9 cellular contexts compared by ENCODE assay signal in the genomic region with DNA sequence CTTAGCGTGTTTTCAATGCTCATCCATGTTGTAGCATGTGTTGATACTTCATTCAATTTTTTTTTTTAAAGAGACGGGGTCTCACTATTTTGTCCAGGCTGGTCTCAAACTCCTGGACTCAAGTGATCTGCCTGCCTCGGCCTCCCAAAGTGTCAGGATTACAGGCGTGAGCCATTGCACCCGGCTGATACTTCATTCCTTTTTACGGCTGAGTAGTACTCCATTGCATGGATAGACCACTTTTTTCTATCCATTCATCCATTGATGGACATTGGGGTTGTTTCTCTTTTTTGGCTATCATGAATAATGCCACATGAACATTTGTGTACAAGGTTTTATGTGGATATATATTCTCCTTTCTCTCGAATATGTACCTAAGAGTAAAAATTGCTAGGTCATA. TPM values are rescaled to one million over a fixed set of nuclear protein-coding genes. Genes with fewer than 3 reads are reported as not detected.
DNase-seq lines count a peak whose midpoint lies in the region; ATAC-seq and TF ChIP-seq lines count a peak whose summit lies in the region.
"Had no signal": no experiment of that assay in that cellular context is flagged by ENCODE, and none has a peak within 500 bp of the region (broad histone marks: within the 10 kb centered on the region; RNA-seq: fewer than 3 reads in every experiment).

No MANE protein-coding gene starts in this region.

- H3K4me1 ChIP-seq in left ventricle myocardium inferior (peaks cover 37% of the 10 kb centered on the region), left lung (peaks cover 15 to 47% of the 10 kb centered on the region in 2 donors), vagina (peaks cover 41% of the 10 kb centered on the region), aorta (ENCODE audit: control insufficient read depth in 1 of 2, insufficient read depth in 2 of 2, low read length in 2 of 2) (no peaks in the 10 kb centered on the region), stomach (peaks cover 6 to 30% (median 19%) of the 10 kb centered on the region in 4 donors), colonic mucosa (peaks cover 8% of the 10 kb centered on the region)

- H3K27me3 ChIP-seq in left ventricle myocardium inferior (ENCODE audit: low read depth) (no peaks in the 10 kb centered on the region), left lung (no peaks in the 10 kb centered on the region), vagina (no peaks in the 10 kb centered on the region), aorta (ENCODE audit: control insufficient read depth in 1 of 2, insufficient read depth in 2 of 2, low read length in 1 of 2) (no peaks in the 10 kb centered on the region), stomach (no peaks in the 10 kb centered on the region), colonic mucosa (no peaks in the 10 kb centered on the region)
- H3K27me3 ChIP-seq: thyroid gland had no signal

- peaks cover 61% of the 10 kb centered on the region for H3K4me1 Mint-ChIP-seq in activated CD8-positive, alpha-beta T cell treated with anti-CD3 and anti-CD28 coated beads, Interleukin-2, amount 10 ng/mL, durations not matched to agents 7 days and 5 days (ENCODE audit: low read depth)

- H3K9me3 ChIP-seq in left ventricle myocardium inferior (replicated peaks) (no peaks in the 10 kb centered on the region), left lung (no peaks in the 10 kb centered on the region), vagina (no peaks in the 10 kb centered on the region), aorta (ENCODE audit: control insufficient read depth, low read length) (no peaks in the 10 kb centered on the region), stomach (no peaks in the 10 kb centered on the region), colonic mucosa (no peaks in the 10 kb centered on the region)
- H3K9me3 ChIP-seq: thyroid gland had no signal

- WGBS in aorta, 2 donors: 87 to 95% methylated on average over 7 of the region's 7 CpGs
- WGBS in stomach, 5 donors: 79 to 95% (median 92%) methylated on average over 7 of the region's 7 CpGs

- peak overlapping the region; percentile 90 for H3K4me3 Mint-ChIP-seq in activated CD8-positive, alpha-beta T cell treated with anti-CD3 and anti-CD28 coated beads, Interleukin-2, amount 10 ng/mL, durations not matched to agents 7 days and 5 days

- no peak overlapping the region for H3K9ac ChIP-seq in colonic mucosa (ENCODE audit: low read depth in 2 of 2, low read length in 2 of 2)

- peak overlapping the region; percentile 48 for H3K27ac Mint-ChIP-seq in activated CD8-positive, alpha-beta T cell treated with anti-CD3 and anti-CD28 coated beads, Interleukin-2, amount 10 ng/mL, durations not matched to agents 7 days and 5 days

- POLR2A ChIA-PET in activated CD8-positive, alpha-beta T cell treated with anti-CD3 and anti-CD28 coated beads, Interleukin-2, amount 10 ng/mL, durations not matched to agents 7 days and 5 days (lab: Charles Lee): no interaction called here

- CTCF ChIA-PET in activated CD8-positive, alpha-beta T cell treated with anti-CD3 and anti-CD28 coated beads, Interleukin-2, amount 10 ng/mL, durations not matched to agents 7 days and 5 days (lab: Charles Lee): no interaction called here

- H3K27me3 Mint-ChIP-seq in activated CD8-positive, alpha-beta T cell treated with anti-CD3 and anti-CD28 coated beads, Interleukin-2, amount 10 ng/mL, durations not matched to agents 7 days and 5 days (ENCODE audit: low read depth): no peaks in the 10 kb centered on the region

- H3K36me3 ChIP-seq in left ventricle myocardium inferior (no peaks in the 10 kb centered on the region), left lung (no peaks in the 10 kb centered on the region), vagina (no peaks in the 10 kb centered on the region), aorta (ENCODE audit: control insufficient read depth in 1 of 2, insufficient read depth in 2 of 2, low read length in 1 of 2) (no peaks in the 10 kb centered on the region), stomach (peaks cover 0 to 3% (median 0%) of the 10 kb centered on the region in 4 donors), colonic mucosa (no peaks in the 10 kb centered on the region)
- H3K36me3 ChIP-seq: thyroid gland had no signal

- H3K27ac ChIP-seq in left ventricle myocardium inferior (replicated peaks): peak overlapping the region; percentile 88
- peak overlapping the region; percentile 65 to 85 for H3K27ac ChIP-seq in left lung
- H3K27ac ChIP-seq in vagina: peak overlapping the region; percentile 86
- no peak overlapping the region for H3K27ac ChIP-seq in aorta (ENCODE audit: low read depth in 1 of 2, low read length in 2 of 2)
- H3K27ac ChIP-seq in stomach: peak overlapping the region in 1 of 5 donors; percentile 57
- H3K27ac ChIP-seq in colonic mucosa: no peak overlapping the region

- peaks cover 16% of the 10 kb centered on the region for H3K36me3 Mint-ChIP-seq in activated CD8-positive, alpha-beta T cell treated with anti-CD3 and anti-CD28 coated beads, Interleukin-2, amount 10 ng/mL, durations not matched to agents 7 days and 5 days (ENCODE audit: low read depth)

- intact Hi-C loops in left ventricle myocardium inferior (cut with micrococcal nuclease) (no loop called here), cardiac septum (cut with DNase I) (loop anchor here (5.0 kb wide), 1 partner anchor 78 kb away; a partner anchor contains a TSS), left lung (cut with DNase I) (no loop called here), vagina (cut with DNase I) (no loop called here), aorta (cut with DNase I) (no loop called here), stomach (cut with DNase I; ENCODE audit: low total_unique reads) (no loop called here), colonic mucosa (cut with DNase I) (loop anchor here (5.0 kb wide), 1 partner anchor 73 kb away; no protein-coding TSS in a partner anchor)

- TF ChIP-seq POLR2A in vagina (IDR thresholded peaks at IDR 0.05) (no peak), stomach (IDR thresholded peaks at IDR 0.05) (no peak)

- ATAC-seq in activated CD8-positive, alpha-beta T cell treated with anti-CD3 and anti-CD28 coated beads, Interleukin-2, amount 10 ng/mL, durations not matched to agents 7 days and 5 days: no peak
- ATAC-seq in left lung (no peak), aorta (ENCODE audit: low FRiP score) (no peak)

- no peak for TF ChIP-seq CTCF in left ventricle myocardium inferior (IDR thresholded peaks at IDR 0.05; ENCODE audit: borderline replicate concordance)
- TF ChIP-seq CTCF in left lung (IDR thresholded peaks at IDR 0.05): no peak
- TF ChIP-seq CTCF in vagina (IDR thresholded peaks at IDR 0.05): no peak
- no peak for TF ChIP-seq CTCF in stomach (IDR thresholded peaks at IDR 0.05)
- no peak for TF ChIP-seq CTCF in colonic mucosa (IDR thresholded peaks at IDR 0.05)

- no peaks in the 10 kb centered on the region for H3K9me3 Mint-ChIP-seq in activated CD8-positive, alpha-beta T cell treated with anti-CD3 and anti-CD28 coated beads, Interleukin-2, amount 10 ng/mL, durations not matched to agents 7 days and 5 days (ENCODE audit: insufficient read depth)

- no peak for DNase-seq in left ventricle myocardium inferior
- no peak for DNase-seq in cardiac septum (ENCODE audit: low spot score)
- DNase-seq in activated CD8-positive, alpha-beta T cell treated with anti-CD3 and anti-CD28 coated beads, Interleukin-2, amount 10 ng/mL, durations not matched to agents 7 days and 5 days: no peak
- DNase-seq in left lung: no peak
- no peak for DNase-seq in vagina (ENCODE audit: extremely low spot score in 2 of 2)
- no peak for DNase-seq in aorta
- no peak for DNase-seq in stomach
- DNase-seq in colonic mucosa: no peak

- no peak for TF ChIP-seq EP300 in stomach (IDR thresholded peaks at IDR 0.05)

- H3K4me3 ChIP-seq in left ventricle myocardium inferior: peak overlapping the region; percentile 71
- H3K4me3 ChIP-seq in left lung: peak overlapping the region in 1 of 2 donors; percentile 54
- H3K4me3 ChIP-seq in vagina: peak overlapping the region in 1 of 2 donors; percentile 63
- no peak overlapping the region for H3K4me3 ChIP-seq in aorta (ENCODE audit: low read length in 2 of 2)
- H3K4me3 ChIP-seq in stomach: peak overlapping the region in 2 of 4 donors; percentile 51 to 55
- no peak overlapping the region for H3K4me3 ChIP-seq in colonic mucosa

RNA-seq across cellular contexts. Expression of a gene that starts 1.2 kb away (rescaled TPM):
- total RNA-seq in left ventricle myocardium inferior: 1.6 TPM
- total RNA-seq in cardiac septum: 0.65 TPM
- total RNA-seq in activated CD8-positive, alpha-beta T cell treated with anti-CD3 and anti-CD28 coated beads, Interleukin-2, amount 10 ng/mL, durations not matched to agents 7 days and 5 days: 1 to 10 TPM; 8.9 to 9.7 TPM
- total RNA-seq in left lung: 10 to 100 TPM; 11.6 to 25.6 TPM
- total RNA-seq in vagina: 8.6 TPM
- 10 to 100 TPM in 1 of 2 donors, 1 to 10 TPM in 1; 3.9 to 12.8 TPM for total RNA-seq in aorta
- 1 to 10 TPM; 2.1 to 4.4 TPM for polyA plus RNA-seq in aorta
- total RNA-seq in stomach: 1 to 10 TPM in 3 of 5 donors, not detected in 2; 1.3 to 2.2 (median 1.8) TPM
- polyA plus RNA-seq in stomach: under 1 TPM; 0.31 to 0.60 (median 0.46) TPM
- 1 to 10 TPM in 1 of 2 donors, under 1 TPM in 1; 0.62 to 1.7 TPM for total RNA-seq in colonic mucosa

Comparison
In these comparisons a context has a peak if more than half of its experiments do, and no peak if none do; other contexts are left out.
1. intact Hi-C loops: an anchor here in cardiac septum (5.0 kb wide) and colonic mucosa (5.0 kb wide); none called in left ventricle myocardium inferior, left lung, vagina, aorta and stomach.
2. H3K27ac ChIP-seq: peak in left ventricle myocardium inferior (single experiment), left lung (2 of 2) and vagina (single experiment); none in aorta (0 of 2) and colonic mucosa (single experiment).